In the genomic region with DNA sequence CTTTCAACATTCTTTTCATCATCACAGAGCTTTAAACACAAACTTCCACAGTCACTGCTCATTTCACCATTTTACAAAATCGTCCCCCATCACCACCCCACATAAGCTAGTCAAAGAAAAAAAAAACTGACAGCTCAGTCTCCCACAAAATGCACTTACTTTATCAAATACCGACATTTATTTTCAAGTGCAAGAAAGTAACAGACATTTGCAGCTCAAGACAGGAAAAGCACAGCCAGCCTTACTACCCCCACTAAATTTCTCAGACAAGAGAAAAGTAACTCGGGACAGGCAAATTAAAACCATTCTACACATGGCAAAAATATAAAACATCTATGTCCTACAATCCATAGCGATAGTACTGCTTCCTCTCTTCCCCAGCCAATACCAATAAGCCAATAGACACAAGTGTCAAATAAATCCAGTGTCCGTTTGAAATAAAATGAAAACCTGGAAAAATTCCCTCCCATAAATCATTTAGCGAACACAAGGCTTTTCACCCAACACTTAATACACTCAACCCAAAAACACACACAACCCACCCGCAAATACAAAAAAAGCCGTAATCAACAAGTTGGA, we compare ENCODE assay signal across 8 cellular contexts. TPM values are rescaled to one million over a fixed set of nuclear protein-coding genes. Genes with fewer than 3 reads are reported as not detected.
DNase-seq lines count a peak whose midpoint lies in the region; ATAC-seq, FAIRE-seq and TF ChIP-seq lines count a peak whose summit lies in the region.

No MANE protein-coding gene starts in this region.

- no peak for TF ChIP-seq CTCF in BE2C (IDR thresholded peaks at IDR 0.05; ENCODE audit: low read depth, low read length)
- no peak for TF ChIP-seq CTCF in D721Med (IDR thresholded peaks at IDR 0.05; ENCODE audit: insufficient read depth, missing control alignments)

- DNase-seq in BE2C (no peak), Kasumi-1 (lab: John Stamatoyannopoulos, UW) (peak; percentile 20 to 33), inferior parietal cortex (ENCODE audit: extremely low spot score) (no peak), D721Med (ENCODE audit: insufficient read length, low spot score) (no peak)
- DNase-seq in naive thymus-derived CD4-positive, alpha-beta T cell, result peak in 2 of 9 donors; percentile 17 to 21

- H3K9me3 Mint-ChIP-seq in naive thymus-derived CD4-positive, alpha-beta T cell, result peaks cover 0 to 2% (median 0%) of the 10 kb centered on the region in 11 donors

- H3K36me3 ChIP-seq in BE2C, result peaks cover 9% of the 10 kb centered on the region
- no peaks in the 10 kb centered on the region for H3K36me3 ChIP-seq in naive thymus-derived CD4-positive, alpha-beta T cell (ENCODE audit: control insufficient read depth in 2 of 3, insufficient read depth in 3 of 3, low read length in 3 of 3)

- no peak for FAIRE-seq in D721Med (lab: Jason Lieb, UNC)

- CTCF ChIA-PET in naive thymus-derived CD4-positive, alpha-beta T cell (lab: Charles Lee), result interaction anchor here (1.1 kb wide), 1 partner anchor 376 kb away, joined by 3 read pairs; no protein-coding TSS in a partner anchor

- ATAC-seq in naive thymus-derived CD4-positive, alpha-beta T cell, result no peak
- ATAC-seq in HG02970 (IDR thresholded peaks at IDR 0.05; ENCODE audit: low FRiP score, unreplicated experiment) (no peak), HG03025 (IDR thresholded peaks at IDR 0.05; ENCODE audit: low FRiP score, unreplicated experiment) (no peak)

- peaks cover 7% of the 10 kb centered on the region for H3K9me3 ChIP-seq in BE2C
- no peaks in the 10 kb centered on the region for H3K9me3 ChIP-seq in naive thymus-derived CD4-positive, alpha-beta T cell (ENCODE audit: control insufficient read depth in 2 of 3, low read length in 3 of 3)

- H3K27ac Mint-ChIP-seq in naive thymus-derived CD4-positive, alpha-beta T cell, result peak overlapping the region; percentile 90 to 99 (median 96)

- POLR2A ChIA-PET in naive thymus-derived CD4-positive, alpha-beta T cell (lab: Charles Lee), result no interaction called here

- H3K27ac ChIP-seq in cingulate gyrus (ENCODE audit: low read depth, low read length), result peak overlapping the region; percentile 73
- peak overlapping the region; percentile 79 for H3K27ac ChIP-seq in naive thymus-derived CD4-positive, alpha-beta T cell (ENCODE audit: low read depth, low read length)

- H3K4me1 ChIP-seq in BE2C, result no peaks in the 10 kb centered on the region
- H3K4me1 ChIP-seq in naive thymus-derived CD4-positive, alpha-beta T cell (ENCODE audit: control insufficient read depth in 2 of 2, insufficient read depth in 2 of 2, low read length in 2 of 2), result peaks cover 23 to 42% of the 10 kb centered on the region in 2 donors

- H3K27me3 ChIP-seq in BE2C, result no peaks in the 10 kb centered on the region
- H3K27me3 ChIP-seq in naive thymus-derived CD4-positive, alpha-beta T cell (ENCODE audit: control insufficient read depth in 2 of 2, insufficient read depth in 2 of 2, low read length in 2 of 2), result no peaks in the 10 kb centered on the region

- intact Hi-C loops in naive thymus-derived CD4-positive, alpha-beta T cell (cut with micrococcal nuclease), result loop anchor here (1.0 to 10.0 kb wide), 27 partner anchors 9 to 861 kb away; a partner anchor contains a TSS

- H3K4me3 Mint-ChIP-seq in naive thymus-derived CD4-positive, alpha-beta T cell, result peak overlapping the region; percentile 93 to 100 (median 98)

- H3K4me3 ChIP-seq in BE2C (ENCODE audit: low read depth, low read length), result peak overlapping the region; percentile 99
- H3K4me3 ChIP-seq in naive thymus-derived CD4-positive, alpha-beta T cell (ENCODE audit: low read length), result peak overlapping the region; percentile 89

- peaks cover 0 to 30% (median 7%) of the 10 kb centered on the region in 5 donors for H3K36me3 Mint-ChIP-seq in naive thymus-derived CD4-positive, alpha-beta T cell

- peaks cover 44 to 56% (median 54%) of the 10 kb centered on the region in 7 donors for H3K4me1 Mint-ChIP-seq in naive thymus-derived CD4-positive, alpha-beta T cell

- peaks cover 0 to 2% (median under 1%) of the 10 kb centered on the region in 5 donors for H3K27me3 Mint-ChIP-seq in naive thymus-derived CD4-positive, alpha-beta T cell

RNA-seq across cellular contexts. Expression of a gene that starts 0.5 kb away (rescaled TPM):
- polyA plus RNA-seq in BE2C (2012; ENCODE audit: insufficient read depth, insufficient read length, low read depth), result 27.8 TPM
- 10 to 100 TPM in 3 of 5 experiments, 1 to 10 TPM in 2; 9.2 to 20.4 (median 16.4) TPM for total RNA-seq in naive thymus-derived CD4-positive, alpha-beta T cell
- polyA plus RNA-seq in naive thymus-derived CD4-positive, alpha-beta T cell, result 1 to 10 TPM; 1.6 to 2.4 TPM

Comparison
In these comparisons a context has a peak if more than half of its experiments do, and no peak if none do; other contexts are left out.
1. DNase-seq: peak in Kasumi-1 (2 of 2); none in BE2C (single experiment), inferior parietal cortex (single experiment) and D721Med (single experiment).